Comparison of ENCODE assay signal across 8 cellular contexts in the genomic region with DNA sequence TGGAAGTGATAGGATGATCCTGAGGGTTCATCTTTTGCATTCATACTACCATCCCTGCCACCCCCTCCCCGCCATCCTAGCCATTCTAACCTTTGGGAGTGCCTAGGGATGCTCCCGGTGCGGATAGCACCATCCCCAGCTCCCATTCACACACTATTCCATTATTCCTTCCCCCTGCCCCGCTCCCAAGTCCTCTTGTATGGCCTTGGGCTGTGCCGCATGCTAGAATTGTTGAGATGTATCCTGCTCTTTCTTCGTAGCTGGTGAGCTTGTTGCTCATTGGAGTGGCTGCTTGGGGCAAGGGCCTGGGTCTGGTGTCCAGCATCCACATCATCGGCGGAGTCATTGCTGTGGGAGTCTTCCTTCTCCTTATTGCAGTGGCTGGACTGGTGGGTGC. TPM values are rescaled to one million over a fixed set of nuclear protein-coding genes. Genes with fewer than 3 reads are reported as not detected.
DNase-seq lines count a peak whose midpoint lies in the region; ATAC-seq and TF ChIP-seq lines count a peak whose summit lies in the region.

No MANE protein-coding gene starts in this region.

- peak overlapping the region; percentile 74 to 91 (median 82) for H3K4me3 ChIP-seq in BLaER1 treated with 17β-estradiol and CSF1 and Interleukin-3, amounts not matched to agents 10 nM and 100 nM
- H3K4me3 ChIP-seq in NB4 (ENCODE audit: low read depth, low read length) (peak overlapping the region; percentile 88), coronary artery (peak overlapping the region; percentile 98)
- peak overlapping the region; percentile 92 for H3K4me3 ChIP-seq in naive thymus-derived CD4-positive, alpha-beta T cell (ENCODE audit: low read length)

- peak overlapping the region; percentile 88 to 97 (median 95) for H3K27ac Mint-ChIP-seq in naive thymus-derived CD4-positive, alpha-beta T cell

- H3K36me3 Mint-ChIP-seq in naive thymus-derived CD4-positive, alpha-beta T cell = peaks cover 3 to 18% (median 4%) of the 10 kb centered on the region in 5 donors

- H3K4me3 Mint-ChIP-seq in naive thymus-derived CD4-positive, alpha-beta T cell = peak overlapping the region; percentile 82 to 100 (median 91)

- H3K4me1 ChIP-seq in BLaER1 treated with 17β-estradiol and CSF1 and Interleukin-3, amounts not matched to agents 10 nM and 100 nM = peaks cover 45 to 68% (median 50%) of the 10 kb centered on the region in 10 experiments
- peaks cover 27 to 29% of the 10 kb centered on the region in 2 donors for H3K4me1 ChIP-seq in naive thymus-derived CD4-positive, alpha-beta T cell (ENCODE audit: control insufficient read depth in 2 of 2, insufficient read depth in 2 of 2, low read length in 2 of 2)

- DNase-seq in NB4 (ENCODE audit: low read depth) (peak; percentile 52), coronary artery (ENCODE audit: low spot score) (no peak), DMS153 (lab: John Stamatoyannopoulos, UW) (no peak), HuH-7 (ENCODE audit: low spot score) (no peak), retina (no peak)
- no peak for DNase-seq in naive thymus-derived CD4-positive, alpha-beta T cell

- H3K9ac ChIP-seq in BLaER1 treated with 17β-estradiol and CSF1 and Interleukin-3, amounts not matched to agents 10 nM and 100 nM = peak overlapping the region; percentile 84 to 98 (median 87)

- peaks cover 0 to 50% (median 8%) of the 10 kb centered on the region in 11 experiments; a peak in 12 of 22 replicates for H4K20me1 ChIP-seq in BLaER1 treated with 17β-estradiol and CSF1 and Interleukin-3, amounts not matched to agents 10 nM and 100 nM

- no peaks in the 10 kb centered on the region for H3K27me3 ChIP-seq in BLaER1 treated with 17β-estradiol and CSF1 and Interleukin-3, amounts not matched to agents 10 nM and 100 nM
- no peaks in the 10 kb centered on the region for H3K27me3 ChIP-seq in naive thymus-derived CD4-positive, alpha-beta T cell (ENCODE audit: control insufficient read depth in 2 of 2, insufficient read depth in 2 of 2, low read length in 2 of 2)

- no peaks in the 10 kb centered on the region for H3K9me3 ChIP-seq in BLaER1 treated with 17β-estradiol and CSF1 and Interleukin-3, amounts not matched to agents 10 nM and 100 nM (replicated peaks in 1 of 11)
- H3K9me3 ChIP-seq in naive thymus-derived CD4-positive, alpha-beta T cell (ENCODE audit: control insufficient read depth in 2 of 3, low read length in 3 of 3) = no peaks in the 10 kb centered on the region

- peaks cover 41 to 52% (median 48%) of the 10 kb centered on the region in 11 experiments for H3K36me3 ChIP-seq in BLaER1 treated with 17β-estradiol and CSF1 and Interleukin-3, amounts not matched to agents 10 nM and 100 nM
- H3K36me3 ChIP-seq in naive thymus-derived CD4-positive, alpha-beta T cell (ENCODE audit: control insufficient read depth in 2 of 3, insufficient read depth in 3 of 3, low read length in 3 of 3) = peaks cover 0 to 22% (median 5%) of the 10 kb centered on the region in 3 experiments

- TF ChIP-seq POLR2A in NB4 (IDR thresholded peaks at IDR 0.05; ENCODE audit: extremely low read depth, insufficient read length) = no peak

- no peaks in the 10 kb centered on the region for H3K27me3 Mint-ChIP-seq in naive thymus-derived CD4-positive, alpha-beta T cell

- H3K4me2 ChIP-seq in BLaER1 treated with 17β-estradiol and CSF1 and Interleukin-3, amounts not matched to agents 10 nM and 100 nM = peak overlapping the region; percentile 79 to 96 (median 91)

- intact Hi-C loops in naive thymus-derived CD4-positive, alpha-beta T cell (cut with micrococcal nuclease) = loop anchor here (2.0 to 10.0 kb wide), 3 partner anchors 101 to 1411 kb away; a partner anchor contains a TSS

- H3K9me3 Mint-ChIP-seq in naive thymus-derived CD4-positive, alpha-beta T cell = peaks cover 0 to 2% (median 0%) of the 10 kb centered on the region in 11 donors

- no peak for TF ChIP-seq CTCF in NB4 (IDR thresholded peaks at IDR 0.05; ENCODE audit: low read depth, low read length)
- TF ChIP-seq CTCF in coronary artery (IDR thresholded peaks at IDR 0.05) = no peak

- CTCF ChIA-PET in naive thymus-derived CD4-positive, alpha-beta T cell (lab: Charles Lee) = interaction anchor here (1.1 to 1.9 kb wide), 3 partner anchors 11 to 118 kb away, joined by 3 to 10 read pairs (median 4); a partner anchor contains a TSS

- no peak for ATAC-seq in naive thymus-derived CD4-positive, alpha-beta T cell
- ATAC-seq in HG03139 (IDR thresholded peaks at IDR 0.05; ENCODE audit: unreplicated experiment) = no peak

- peak overlapping the region; percentile 79 to 98 (median 88) for H3K27ac ChIP-seq in BLaER1 treated with 17β-estradiol and CSF1 and Interleukin-3, amounts not matched to agents 10 nM and 100 nM
- peak overlapping the region; percentile 98 to 99 for H3K27ac ChIP-seq in coronary artery
- H3K27ac ChIP-seq in naive thymus-derived CD4-positive, alpha-beta T cell (ENCODE audit: low read depth, low read length) = peak overlapping the region; percentile 91

- POLR2A ChIA-PET in naive thymus-derived CD4-positive, alpha-beta T cell (lab: Charles Lee) = interaction anchor here (1.1 to 2.2 kb wide), 4 partner anchors 9 to 213 kb away, joined by 3 to 12 read pairs (median 6); no protein-coding TSS in a partner anchor

- H3K4me1 Mint-ChIP-seq in naive thymus-derived CD4-positive, alpha-beta T cell = peaks cover 34 to 62% (median 52%) of the 10 kb centered on the region in 7 donors

RNA-seq across cellular contexts. Expression of a gene that starts 0.6 kb away (rescaled TPM):
- 10 to 100 TPM; 12.3 to 23.9 (median 20.3) TPM for total RNA-seq in naive thymus-derived CD4-positive, alpha-beta T cell
- 10 to 100 TPM; 50.1 to 50.5 TPM for polyA plus RNA-seq in naive thymus-derived CD4-positive, alpha-beta T cell

RNA-seq across cellular contexts. Expression of a gene that starts 6.6 kb away (rescaled TPM):
- 100 to 1,000 TPM in 1 of 5 experiments, 10 to 100 TPM in 4; 23.8 to 108 (median 42.9) TPM for total RNA-seq in naive thymus-derived CD4-positive, alpha-beta T cell
- 100 to 1,000 TPM in 1 of 2 donors, 10 to 100 TPM in 1; 77.6 to 105 TPM for polyA plus RNA-seq in naive thymus-derived CD4-positive, alpha-beta T cell

RNA-seq across cellular contexts. Expression of a gene that starts 6.9 kb away (rescaled TPM):
- total RNA-seq in naive thymus-derived CD4-positive, alpha-beta T cell = 10 to 100 TPM; 33.9 to 66.7 (median 60.4) TPM
- polyA plus RNA-seq in naive thymus-derived CD4-positive, alpha-beta T cell = 1 to 10 TPM; 3.0 to 6.0 TPM

RNA-seq across cellular contexts. Expression of a gene that starts 9.4 kb away (rescaled TPM):
- total RNA-seq in naive thymus-derived CD4-positive, alpha-beta T cell = 10 to 100 TPM; 27.8 to 61.7 (median 44.4) TPM
- 1 to 10 TPM; 3.2 to 6.6 TPM for polyA plus RNA-seq in naive thymus-derived CD4-positive, alpha-beta T cell

RNA-seq across cellular contexts. Expression of a gene that starts 21.4 kb away (rescaled TPM):
- 1 to 10 TPM in 4 of 5 experiments, under 1 TPM in 1; 0.97 to 2.6 (median 1.7) TPM for total RNA-seq in naive thymus-derived CD4-positive, alpha-beta T cell
- under 1 TPM in 1 of 2 donors, not detected in 1; 0.20 TPM for polyA plus RNA-seq in naive thymus-derived CD4-positive, alpha-beta T cell
